Comparison of ENCODE assay signal across 24 cellular contexts in genomic region chr9:125412166-125412565, GRCh38.
"Had no signal": no experiment of that assay in that cellular context is flagged by ENCODE, and none has a peak within 500 bp of the region (broad histone marks: within the 10 kb centered on the region; RNA-seq: fewer than 3 reads in every experiment).

No MANE protein-coding gene starts in this region.

- H3K9me3 Mint-ChIP-seq: activated CD4-positive, alpha-beta memory T cell treated with anti-CD3 and anti-CD28 coated beads, Interleukin-2, amount 10 ng/mL, durations not matched to agents 7 days and 5 days; activated CD4-positive, alpha-beta T cell treated with anti-CD3 and anti-CD28 coated beads, Interleukin-2, amount 10 ng/mL, durations not matched to agents 7 days and 5 days; activated naive CD4-positive, alpha-beta T cell treated with anti-CD3 and anti-CD28 coated beads, Interleukin-2, amount 10 ng/mL, durations not matched to agents 7 days and 5 days; activated naive CD8-positive, alpha-beta T cell treated with anti-CD3 and anti-CD28 coated beads for 36 hours; activated T-helper 2 cell treated with anti-CD3 and anti-CD28 coated beads, Interferon-gamma antibody, Interleukin-2, Interleukin-4, amounts not matched to agents 10 μg/mL and 5 μg/mL and 100 μg/mL, durations not matched to agents 14 hours and 24 hours and 36 hours had no signal

- H3K4me3 Mint-ChIP-seq: activated CD4-positive, alpha-beta memory T cell treated with anti-CD3 and anti-CD28 coated beads, Interleukin-2, amount 10 ng/mL, durations not matched to agents 7 days and 5 days; activated CD4-positive, alpha-beta T cell treated with anti-CD3 and anti-CD28 coated beads, Interleukin-2, amount 10 ng/mL, durations not matched to agents 7 days and 5 days; activated naive CD4-positive, alpha-beta T cell treated with anti-CD3 and anti-CD28 coated beads, Interleukin-2, amount 10 ng/mL, durations not matched to agents 7 days and 5 days; activated naive CD8-positive, alpha-beta T cell treated with anti-CD3 and anti-CD28 coated beads for 36 hours had no signal

- DNase-seq: activated CD4-positive, alpha-beta memory T cell treated with anti-CD3 and anti-CD28 coated beads, Interleukin-2, amount 10 ng/mL, durations not matched to agents 7 days and 5 days; activated CD4-positive, alpha-beta T cell treated with anti-CD3 and anti-CD28 coated beads, Interleukin-2, amount 10 ng/mL, durations not matched to agents 7 days and 5 days; activated CD4-positive, CD25-positive, alpha-beta regulatory T cell; activated CD8-positive, alpha-beta memory T cell treated with anti-CD3 and anti-CD28 coated beads, Interleukin-2, amount 50 U/mL, for 4 hours; activated gamma-delta T cell treated with Interleukin-2 at 50 U/mL for 16 hours; activated naive CD4-positive, alpha-beta T cell treated with anti-CD3 and anti-CD28 coated beads, Interleukin-2, amount 10 ng/mL, durations not matched to agents 7 days and 5 days; activated naive CD8-positive, alpha-beta T cell treated with anti-CD3 and anti-CD28 coated beads for 36 hours; activated T-cell treated with anti-CD3 and anti-CD28 coated beads, Interleukin-2, amount 50 U/mL, for 72 hours; anterior cingulate cortex; cerebellar nuclear complex; MM.1S; NCI-H1092; NCI-H1417; NCI-H1694; NCI-H2029; NCI-H2107; NCI-H510A treated with DMSO at 0.1 percent for 48 hours; NCI-H69; NK-92 treated with Interleukin-12 subunit alpha and Interleukin-12 subunit beta, amount 100 ng/mL, for 24 hours; OCI-M1; T-helper 1 cell had no signal

- H3K4me3 ChIP-seq: SK-N-MC had no signal

- H3K36me3 Mint-ChIP-seq: activated naive CD4-positive, alpha-beta T cell treated with anti-CD3 and anti-CD28 coated beads, Interleukin-2, amount 10 ng/mL, durations not matched to agents 7 days and 5 days had no signal

- H3K27ac ChIP-seq: SK-N-MC, VCaP had no signal

- H3K27ac Mint-ChIP-seq: activated CD4-positive, alpha-beta memory T cell treated with anti-CD3 and anti-CD28 coated beads, Interleukin-2, amount 10 ng/mL, durations not matched to agents 7 days and 5 days; activated CD4-positive, alpha-beta T cell treated with anti-CD3 and anti-CD28 coated beads, Interleukin-2, amount 10 ng/mL, durations not matched to agents 7 days and 5 days; activated naive CD4-positive, alpha-beta T cell treated with anti-CD3 and anti-CD28 coated beads, Interleukin-2, amount 10 ng/mL, durations not matched to agents 7 days and 5 days; activated naive CD8-positive, alpha-beta T cell treated with anti-CD3 and anti-CD28 coated beads for 36 hours; activated T-cell treated with anti-CD3 and anti-CD28 coated beads, Interleukin-2, amount 50 U/mL, for 72 hours; activated T-helper 2 cell treated with anti-CD3 and anti-CD28 coated beads, Interferon-gamma antibody, Interleukin-2, Interleukin-4, amounts not matched to agents 10 μg/mL and 5 μg/mL and 100 μg/mL, durations not matched to agents 14 hours and 24 hours and 36 hours had no signal
